15 cellular contexts compared by ENCODE assay signal in genomic region chr10:25505466-25505865, GRCh38.
DNase-seq lines count a peak whose midpoint lies in the region; TF ChIP-seq lines count a peak whose summit lies in the region.
"Had no signal": no experiment of that assay in that cellular context is flagged by ENCODE, and none has a peak within 500 bp of the region (broad histone marks: within the 10 kb centered on the region; RNA-seq: fewer than 3 reads in every experiment).

No MANE protein-coding gene starts in this region.

- H3K4me1 ChIP-seq in mesenchymal stem cell (ENCODE audit: control insufficient read depth, insufficient read depth, low read depth, low read length) = no peaks in the 10 kb centered on the region
- H3K4me1 ChIP-seq: A549, Caco-2 had no signal

- H3K4ac ChIP-seq in mesenchymal stem cell (ENCODE audit: low read depth in 1 of 2, low read length in 2 of 2) = no peak overlapping the region

- no peak overlapping the region for H2BK120ac ChIP-seq in mesenchymal stem cell (ENCODE audit: low read depth, low read length)

- no peak overlapping the region for H3K4me3 ChIP-seq in mesenchymal stem cell (ENCODE audit: insufficient read depth in 1 of 2, low read depth in 1 of 2, low read length in 2 of 2)
- H3K4me3 ChIP-seq: A549 had no signal

- H3K9me3 ChIP-seq in mesenchymal stem cell (ENCODE audit: control insufficient read depth, low read length) = no peaks in the 10 kb centered on the region
- H3K9me3 ChIP-seq: A549, Caco-2 had no signal

- no peak overlapping the region for H3K18ac ChIP-seq in mesenchymal stem cell (ENCODE audit: low read depth in 1 of 2, low read length in 2 of 2)

- no peak overlapping the region for H4K8ac ChIP-seq in mesenchymal stem cell (ENCODE audit: low read length)

- H3K27ac Mint-ChIP-seq in nephron progenitor cell = peak overlapping the region; percentile 7
- H3K27ac Mint-ChIP-seq: CD4-positive, alpha-beta memory T cell had no signal

- H2BK15ac ChIP-seq in mesenchymal stem cell (ENCODE audit: low read depth, poor library complexity, severe bottlenecking) = no peak overlapping the region

- peak overlapping the region; percentile 14 for H4K91ac ChIP-seq in mesenchymal stem cell (ENCODE audit: low read length)

- no peak overlapping the region for H3K4me3 Mint-ChIP-seq in nephron progenitor cell
- H3K4me3 Mint-ChIP-seq: CD4-positive, alpha-beta memory T cell had no signal

- no peaks in the 10 kb centered on the region for H3K36me3 Mint-ChIP-seq in nephron progenitor cell (ENCODE audit: low read depth)
- H3K36me3 Mint-ChIP-seq: CD4-positive, alpha-beta memory T cell had no signal

- no peaks in the 10 kb centered on the region for H3K27me3 ChIP-seq in mesenchymal stem cell (ENCODE audit: control insufficient read depth in 1 of 2, insufficient read depth in 1 of 2, low read length in 2 of 2)

- peaks cover 3% of the 10 kb centered on the region for H3K9me3 Mint-ChIP-seq in nephron progenitor cell

- H2AFZ ChIP-seq in mesenchymal stem cell (ENCODE audit: low read depth, low read length) = no peak overlapping the region

- H3K4me2 ChIP-seq in mesenchymal stem cell (ENCODE audit: low read length, poor library complexity, severe bottlenecking) = no peak overlapping the region
- H3K4me2 ChIP-seq: A549 had no signal

- H3K4me1 Mint-ChIP-seq in nephron progenitor cell = peaks cover 34% of the 10 kb centered on the region
- H3K4me1 Mint-ChIP-seq: CD4-positive, alpha-beta memory T cell had no signal

- H2BK5ac ChIP-seq in mesenchymal stem cell (ENCODE audit: low read depth, low read length, poor library complexity, severe bottlenecking) = no peak overlapping the region

- H3K9ac ChIP-seq in mesenchymal stem cell (ENCODE audit: low read length) = no peak overlapping the region

- H3K14ac ChIP-seq in mesenchymal stem cell (ENCODE audit: low read length in 2 of 2) = no peak overlapping the region

- no peak overlapping the region for H2AK5ac ChIP-seq in mesenchymal stem cell (ENCODE audit: low read length, severe bottlenecking)

- no peak overlapping the region for H3K27ac ChIP-seq in mesenchymal stem cell (ENCODE audit: low read length, poor library complexity, severe bottlenecking)
- H3K27ac ChIP-seq: A549 had no signal

- H3K23ac ChIP-seq in mesenchymal stem cell (ENCODE audit: low read length in 2 of 2) = no peak overlapping the region

- no peak overlapping the region for H2BK12ac ChIP-seq in mesenchymal stem cell (ENCODE audit: low read length in 2 of 2)

- no peaks in the 10 kb centered on the region for H3K36me3 ChIP-seq in mesenchymal stem cell (ENCODE audit: control insufficient read depth in 1 of 2, insufficient read depth in 2 of 2, low read depth in 1 of 2, low read length in 2 of 2)

- peaks cover 2% of the 10 kb centered on the region for H3K27me3 Mint-ChIP-seq in nephron progenitor cell (ENCODE audit: low read depth, poor library complexity)
- H3K27me3 Mint-ChIP-seq: CD4-positive, alpha-beta memory T cell had no signal

- H3K79me1 ChIP-seq in mesenchymal stem cell (replicated peaks; ENCODE audit: low read length, poor library complexity, severe bottlenecking) = no peaks in the 10 kb centered on the region

- 76% methylated on average over 3 of the region's 3 CpGs for WGBS in mesenchymal stem cell

- TF ChIP-seq CTCF in nephron progenitor cell (IDR thresholded peaks at IDR 0.05) = no peak

- DNase-seq in amniotic epithelial cell (ENCODE audit: low read depth) = peak; percentile 58
- DNase-seq in mesenchymal stem cell = no peak
- DNase-seq in nephron progenitor cell = no peak
- DNase-seq in activated CD8-positive, alpha-beta memory T cell treated with anti-CD3 and anti-CD28 coated beads for 24 hours = no peak
- DNase-seq in COLO668 (lab: John Stamatoyannopoulos, UW; ENCODE audit: unreplicated experiment) = no peak
- no peak for DNase-seq in AG08395 (ENCODE audit: low spot score)
- DNase-seq: 8988T; ACHN; C1 segment of cervical spinal cord; Caco-2; CD4-positive, alpha-beta memory T cell; DMS153; DND-41; H7 had no signal
